In the genomic region with DNA sequence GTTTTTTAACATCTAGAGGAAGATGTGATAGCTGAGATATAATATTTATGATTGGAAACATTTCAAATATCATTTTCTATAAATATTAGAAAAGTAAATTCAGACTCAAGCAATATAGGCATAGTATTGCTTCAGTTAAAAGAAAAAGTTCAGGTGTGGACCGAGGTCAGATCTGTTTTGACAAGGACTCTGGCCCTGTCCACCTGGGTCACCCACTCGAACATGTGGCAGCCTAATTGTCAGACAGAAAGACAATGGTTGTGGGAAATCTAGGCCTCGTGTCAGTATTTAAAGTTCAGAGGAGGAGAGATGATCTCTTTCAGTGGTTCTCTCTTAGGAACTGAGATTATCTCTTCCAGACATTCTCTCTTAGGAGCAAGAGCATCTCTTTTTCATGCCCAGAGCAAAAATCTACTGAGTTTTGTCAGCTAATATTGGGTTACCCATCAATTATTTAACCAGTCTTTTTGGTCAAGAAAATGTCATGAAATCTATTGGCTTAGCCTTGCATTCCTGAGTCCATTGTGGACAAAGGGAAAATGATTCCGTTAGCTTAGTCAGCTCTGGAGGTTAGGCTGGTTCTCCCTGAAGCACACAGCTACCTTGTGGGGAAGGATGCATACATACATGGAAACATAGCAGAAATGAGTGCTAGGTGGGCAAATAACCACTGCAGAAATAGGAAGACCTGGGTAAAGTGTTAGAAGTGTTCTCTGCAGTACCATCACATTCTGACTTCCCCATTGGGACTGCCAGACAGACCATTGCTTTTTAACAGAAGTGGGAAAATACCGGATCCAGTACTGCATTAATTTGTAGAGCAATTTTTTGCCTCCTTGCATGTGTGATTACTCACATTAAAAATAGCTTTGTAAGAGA, we compare ENCODE assay signal across 15 cellular contexts.
A peak's percentile ranks its signal among the peaks of the same experiment; 100 is the strongest.
DNase-seq lines count a peak whose midpoint lies in the region; ATAC-seq and TF ChIP-seq lines count a peak whose summit lies in the region.
"Had no signal": no experiment of that assay in that cellular context is flagged by ENCODE, and none has a peak within 500 bp of the region (broad histone marks: within the 10 kb centered on the region; RNA-seq: fewer than 3 reads in every experiment).

No MANE protein-coding gene starts in this region.

- no peaks in the 10 kb centered on the region for H3K27me3 Mint-ChIP-seq in nephron (ENCODE audit: low read depth)
- H3K27me3 Mint-ChIP-seq in stimulated activated naive B cell treated with anti-CD40 and anti-IgM and Interleukin-4, amounts not matched to agents 10 μg/mL and 1 μg/mL and 100 μg/mL, for 72 hours, result no peaks in the 10 kb centered on the region
- H3K27me3 Mint-ChIP-seq: IgD-negative memory B cell had no signal

- no peak for DNase-seq in stimulated activated naive B cell treated with anti-CD40 and anti-IgM and Interleukin-4, amounts not matched to agents 10 μg/mL and 1 μg/mL and 100 μg/mL, for 72 hours
- DNase-seq in C1 segment of cervical spinal cord (lab: John Stamatoyannopoulos, UW) (no peak), NCI-H1092 treated with DMSO at 0.1 percent for 48 hours (lab: John Stamatoyannopoulos, UW) (no peak)
- DNase-seq in effector CD8-positive, alpha-beta T cell (lab: John Stamatoyannopoulos, UW), result no peak
- DNase-seq: activated CD8-positive, alpha-beta memory T cell treated with anti-CD3 and anti-CD28 coated beads for 24 hours; activated gamma-delta T cell treated with Interleukin-2 at 50 U/mL for 16 hours; EL; gastrocnemius medialis; NCI-H1417 treated with DMSO at 0.1 percent for 48 hours; occipital lobe had no signal

- H3K36me3 Mint-ChIP-seq in nephron (ENCODE audit: low read depth), result no peaks in the 10 kb centered on the region
- no peaks in the 10 kb centered on the region for H3K36me3 Mint-ChIP-seq in stimulated activated naive B cell treated with anti-CD40 and anti-IgM and Interleukin-4, amounts not matched to agents 10 μg/mL and 1 μg/mL and 100 μg/mL, for 72 hours
- H3K36me3 Mint-ChIP-seq: IgD-negative memory B cell had no signal

- no peak overlapping the region for H3K4me3 Mint-ChIP-seq in nephron
- no peak overlapping the region for H3K4me3 Mint-ChIP-seq in stimulated activated naive B cell treated with anti-CD40 and anti-IgM and Interleukin-4, amounts not matched to agents 10 μg/mL and 1 μg/mL and 100 μg/mL, for 72 hours

- peaks cover 16% of the 10 kb centered on the region for H3K4me1 Mint-ChIP-seq in nephron
- no peaks in the 10 kb centered on the region for H3K4me1 Mint-ChIP-seq in stimulated activated naive B cell treated with anti-CD40 and anti-IgM and Interleukin-4, amounts not matched to agents 10 μg/mL and 1 μg/mL and 100 μg/mL, for 72 hours

- ATAC-seq in GM19372 (IDR thresholded peaks at IDR 0.05; ENCODE audit: low read depth, unreplicated experiment) (peak; percentile 42), HG02642 (IDR thresholded peaks at IDR 0.05; ENCODE audit: poor library complexity, unreplicated experiment) (peak; percentile 46), HG03378 (IDR thresholded peaks at IDR 0.05; ENCODE audit: unreplicated experiment) (peak; percentile 44)
- ATAC-seq in stimulated activated naive B cell treated with anti-CD40 and anti-IgM and Interleukin-4, amounts not matched to agents 10 μg/mL and 1 μg/mL and 100 μg/mL, for 72 hours (replicated peaks), result no peak
- ATAC-seq: gastrocnemius medialis had no signal

- no peaks in the 10 kb centered on the region for H3K9me3 Mint-ChIP-seq in nephron
- H3K9me3 Mint-ChIP-seq in stimulated activated naive B cell treated with anti-CD40 and anti-IgM and Interleukin-4, amounts not matched to agents 10 μg/mL and 1 μg/mL and 100 μg/mL, for 72 hours, result peaks cover 3 to 5% of the 10 kb centered on the region in 2 donors

- no peak for TF ChIP-seq CTCF in nephron (IDR thresholded peaks at IDR 0.05; ENCODE audit: unreplicated experiment in 3 of 3)

- H3K27ac Mint-ChIP-seq in nephron, result peak overlapping the region; percentile 67 to 89 (median 83)
- H3K27ac Mint-ChIP-seq in stimulated activated naive B cell treated with anti-CD40 and anti-IgM and Interleukin-4, amounts not matched to agents 10 μg/mL and 1 μg/mL and 100 μg/mL, for 72 hours, result no peak overlapping the region
- H3K27ac Mint-ChIP-seq: IgD-negative memory B cell had no signal

Comparison
In these comparisons a context has a peak if more than half of its experiments do, and no peak if none do; other contexts are left out.
1. ATAC-seq: peak in GM19372 (single experiment), HG02642 (single experiment) and HG03378 (single experiment); none in stimulated activated naive B cell treated with anti-CD40 and anti-IgM and Interleukin-4, amounts not matched to agents 10 μg/mL and 1 μg/mL and 100 μg/mL, for 72 hours (0 of 2).